In genomic region chr11:47946682-47947575, GRCh38 we compare ENCODE assay signal across 9 cellular contexts. TPM values are rescaled to one million over a fixed set of nuclear protein-coding genes. Genes with fewer than 3 reads are reported as not detected.
A peak's percentile ranks its signal among the peaks of the same experiment; 100 is the strongest.
DNase-seq lines count a peak whose midpoint lies in the region; ATAC-seq and TF ChIP-seq lines count a peak whose summit lies in the region.
"Had no signal": no experiment of that assay in that cellular context is flagged by ENCODE, and none has a peak within 500 bp of the region (broad histone marks: within the 10 kb centered on the region; RNA-seq: fewer than 3 reads in every experiment).

No MANE protein-coding gene starts in this region.

- H3K4me3 ChIP-seq in cardiac fibroblast (replicated peaks in 1 of 2; ENCODE audit: low read depth in 2 of 2, low read length in 2 of 2) (no peak overlapping the region), lower lobe of right lung (no peak overlapping the region), tibial nerve (no peak overlapping the region)
- no peak overlapping the region for H3K4me3 ChIP-seq in effector memory CD4-positive, alpha-beta T cell (ENCODE audit: insufficient read depth, low read depth, low read length, poor library complexity, severe bottlenecking)
- H3K4me3 ChIP-seq: BLaER1 had no signal

- intact Hi-C loops in lower lobe of right lung (cut with DNase I), result no loop called here

- DNase-seq in NCI-H2029 treated with DMSO at 0.1 percent for 48 hours (lab: John Stamatoyannopoulos, UW) (peak; percentile 11), NCI-H2029 (lab: John Stamatoyannopoulos, UW) (no peak), RWPE1 (ENCODE audit: low spot score) (peak; percentile 99), cardiac fibroblast (ENCODE audit: low read depth in 2 of 2) (peak; percentile 94 to 97), lower lobe of right lung (peak; percentile 85), tibial nerve (ENCODE audit: low spot score in 2 of 2) (peak; percentile 53 to 77), NCI-H345 treated with DMSO at 0.1 percent for 48 hours (lab: John Stamatoyannopoulos, UW; ENCODE audit: unreplicated experiment) (no peak)
- no peak for DNase-seq in effector memory CD4-positive, alpha-beta T cell

- CTCF ChIA-PET in RWPE1 (lab: Yijun Ruan, JAX), result interaction anchor here (0.6 to 1.2 kb wide), 4 partner anchors 12 to 1238 kb away, joined by 4 read pairs; no protein-coding TSS in a partner anchor

- H3K27ac ChIP-seq in RWPE1, result peak overlapping the region; percentile 83
- peak overlapping the region; percentile 53 for H3K27ac ChIP-seq in lower lobe of right lung
- peak overlapping the region in 1 of 4 donors; percentile 40 for H3K27ac ChIP-seq in tibial nerve
- no peak overlapping the region for H3K27ac ChIP-seq in effector memory CD4-positive, alpha-beta T cell (ENCODE audit: insufficient read depth, low read length, poor library complexity, severe bottlenecking)
- H3K27ac ChIP-seq: BLaER1 had no signal

- H3K9me3 ChIP-seq in lower lobe of right lung (no peaks in the 10 kb centered on the region), tibial nerve (no peaks in the 10 kb centered on the region)
- H3K9me3 ChIP-seq in effector memory CD4-positive, alpha-beta T cell (ENCODE audit: control insufficient read depth, low read length), result no peaks in the 10 kb centered on the region
- H3K9me3 ChIP-seq: BLaER1 had no signal

- TF ChIP-seq EP300 in tibial nerve (IDR thresholded peaks at IDR 0.05), result peak in 1 of 2 donors; percentile 68

- H3K36me3 ChIP-seq in lower lobe of right lung (no peaks in the 10 kb centered on the region), tibial nerve (no peaks in the 10 kb centered on the region)
- no peaks in the 10 kb centered on the region for H3K36me3 ChIP-seq in effector memory CD4-positive, alpha-beta T cell (ENCODE audit: control insufficient read depth, insufficient read depth, low read length)
- H3K36me3 ChIP-seq: BLaER1 had no signal

- WGBS in tibial nerve, 2 donors, result 63 to 70% methylated on average over 10 of the region's 10 CpGs

- ATAC-seq in lower lobe of right lung, result peak; percentile 91 to 95

- TF ChIP-seq POLR2A in tibial nerve (IDR thresholded peaks at IDR 0.05), result no peak

- no peak for TF ChIP-seq CTCF in RWPE1 (conservative IDR thresholded peaks at IDR 0.05; ENCODE audit: low read depth)
- no peak for TF ChIP-seq CTCF in cardiac fibroblast (IDR thresholded peaks at IDR 0.05; ENCODE audit: low read depth, low read length)
- TF ChIP-seq CTCF in lower lobe of right lung (IDR thresholded peaks at IDR 0.05), result no peak
- TF ChIP-seq CTCF in tibial nerve (IDR thresholded peaks at IDR 0.05), result no peak

- H3K27me3 ChIP-seq in lower lobe of right lung (ENCODE audit: low read depth) (no peaks in the 10 kb centered on the region), tibial nerve (no peaks in the 10 kb centered on the region)
- H3K27me3 ChIP-seq in effector memory CD4-positive, alpha-beta T cell (replicated peaks; ENCODE audit: control insufficient read depth, insufficient read depth, low read length, poor library complexity, severe bottlenecking), result no peaks in the 10 kb centered on the region
- H3K27me3 ChIP-seq: BLaER1 had no signal

- H3K4me1 ChIP-seq in lower lobe of right lung (peaks cover 33% of the 10 kb centered on the region), tibial nerve (peaks cover 0 to 15% (median 2%) of the 10 kb centered on the region in 4 donors)
- H3K4me1 ChIP-seq in effector memory CD4-positive, alpha-beta T cell (ENCODE audit: control insufficient read depth, insufficient read depth, low read length, poor library complexity, severe bottlenecking), result no peaks in the 10 kb centered on the region

- POLR2A ChIA-PET in RWPE1 (lab: Yijun Ruan, JAX; ENCODE audit: low non-redundant PET), result no interaction called here

RNA-seq across cellular contexts. Expression of gene PTPRJ, which starts 33.4 kb away (rescaled TPM):
- 40.0 TPM for total RNA-seq in lower lobe of right lung
- 10 to 100 TPM; 20.5 to 24.3 (median 22.3) TPM for total RNA-seq in tibial nerve

Comparison
In these comparisons a context has a peak if more than half of its experiments do, and no peak if none do; other contexts are left out.
1. DNase-seq: peak in NCI-H2029 treated with DMSO at 0.1 percent for 48 hours (single experiment), RWPE1 (single experiment), cardiac fibroblast (2 of 2), lower lobe of right lung (single experiment) and tibial nerve (2 of 2); none in NCI-H2029 (single experiment), NCI-H345 treated with DMSO at 0.1 percent for 48 hours (single experiment) and effector memory CD4-positive, alpha-beta T cell (0 of 3).